ENCODE assay signal across 1 cellular context in the genomic region with DNA sequence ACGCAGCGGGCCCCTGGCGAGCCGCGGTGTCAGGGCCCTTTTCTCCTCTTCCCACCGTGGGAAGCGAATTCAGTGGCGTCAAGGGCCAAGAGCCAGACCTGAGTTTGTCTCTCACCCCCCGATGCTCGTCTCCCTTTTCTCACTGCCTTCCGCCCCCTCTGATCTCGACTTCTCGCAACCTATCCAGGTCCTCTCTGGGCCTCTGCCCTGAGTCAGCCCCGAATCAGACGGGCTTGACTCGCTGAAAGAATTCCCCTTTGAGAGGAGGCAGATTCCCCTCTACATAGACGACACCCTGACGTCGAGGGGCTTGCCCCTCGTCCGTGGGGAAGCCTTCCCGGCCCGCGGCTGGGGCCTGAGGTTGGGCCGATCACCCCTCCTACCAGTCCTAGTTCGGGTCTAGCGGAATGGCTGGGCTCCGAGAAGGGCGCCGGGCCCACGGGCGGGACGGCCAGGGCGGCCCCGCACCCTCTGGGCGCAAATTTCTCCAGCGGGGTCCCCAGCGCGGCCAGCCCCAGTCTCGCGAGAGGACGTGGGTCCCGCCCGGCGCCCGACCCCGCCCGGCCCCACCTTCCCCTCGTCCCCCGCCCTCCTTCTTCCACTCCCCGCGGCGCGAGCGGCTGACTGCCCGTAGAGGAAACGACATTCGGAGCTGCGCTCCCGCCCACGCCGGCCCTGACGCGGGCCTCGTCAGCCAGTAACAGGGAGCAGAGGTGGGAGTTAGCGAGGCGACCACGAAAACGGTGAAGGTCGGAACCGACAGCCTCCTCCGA.
TF ChIP-seq lines count a peak whose summit lies in the region.

A gene with protein sequence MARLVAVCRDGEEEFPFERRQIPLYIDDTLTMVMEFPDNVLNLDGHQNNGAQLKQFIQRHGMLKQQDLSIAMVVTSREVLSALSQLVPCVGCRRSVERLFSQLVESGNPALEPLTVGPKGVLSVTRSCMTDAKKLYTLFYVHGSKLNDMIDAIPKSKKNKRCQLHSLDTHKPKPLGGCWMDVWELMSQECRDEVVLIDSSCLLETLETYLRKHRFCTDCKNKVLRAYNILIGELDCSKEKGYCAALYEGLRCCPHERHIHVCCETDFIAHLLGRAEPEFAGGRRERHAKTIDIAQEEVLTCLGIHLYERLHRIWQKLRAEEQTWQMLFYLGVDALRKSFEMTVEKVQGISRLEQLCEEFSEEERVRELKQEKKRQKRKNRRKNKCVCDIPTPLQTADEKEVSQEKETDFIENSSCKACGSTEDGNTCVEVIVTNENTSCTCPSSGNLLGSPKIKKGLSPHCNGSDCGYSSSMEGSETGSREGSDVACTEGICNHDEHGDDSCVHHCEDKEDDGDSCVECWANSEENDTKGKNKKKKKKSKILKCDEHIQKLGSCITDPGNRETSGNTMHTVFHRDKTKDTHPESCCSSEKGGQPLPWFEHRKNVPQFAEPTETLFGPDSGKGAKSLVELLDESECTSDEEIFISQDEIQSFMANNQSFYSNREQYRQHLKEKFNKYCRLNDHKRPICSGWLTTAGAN (plus strand): TSS at position 600 of the 773 bp plus-strand sequence. CDS start 806 bp downstream, outside the sequence.

TF ChIP-seq in HEK293, 187 proteins besides CTCF, POLR2A, EP300 and RAD21 (continued from another document and continues in another):
- TF ChIP-seq, protein P1, sequence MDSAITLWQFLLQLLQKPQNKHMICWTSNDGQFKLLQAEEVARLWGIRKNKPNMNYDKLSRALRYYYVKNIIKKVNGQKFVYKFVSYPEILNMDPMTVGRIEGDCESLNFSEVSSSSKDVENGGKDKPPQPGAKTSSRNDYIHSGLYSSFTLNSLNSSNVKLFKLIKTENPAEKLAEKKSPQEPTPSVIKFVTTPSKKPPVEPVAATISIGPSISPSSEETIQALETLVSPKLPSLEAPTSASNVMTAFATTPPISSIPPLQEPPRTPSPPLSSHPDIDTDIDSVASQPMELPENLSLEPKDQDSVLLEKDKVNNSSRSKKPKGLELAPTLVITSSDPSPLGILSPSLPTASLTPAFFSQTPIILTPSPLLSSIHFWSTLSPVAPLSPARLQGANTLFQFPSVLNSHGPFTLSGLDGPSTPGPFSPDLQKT (IDR thresholded peaks at IDR 0.05; ENCODE audit: borderline replicate concordance, low read depth, low read length), result no peak
- no peak for TF ChIP-seq ZNF473 (tag by site-specific recombination; IDR thresholded peaks at IDR 0.05)
- TF ChIP-seq ZNF175 (tag by site-specific recombination; IDR thresholded peaks at IDR 0.05), result no peak
- peak; percentile 24; the same call in 1 of the 2 replicates for TF ChIP-seq ZNF501 (tag by site-specific recombination; IDR thresholded peaks at IDR 0.05)
- TF ChIP-seq HOXC10 (CRISPR knock-in tag; IDR thresholded peaks at IDR 0.05), result 0 out of 2 replicates have a peak, but pooled peaks have one; percentile 57
- TF ChIP-seq, protein P2, sequence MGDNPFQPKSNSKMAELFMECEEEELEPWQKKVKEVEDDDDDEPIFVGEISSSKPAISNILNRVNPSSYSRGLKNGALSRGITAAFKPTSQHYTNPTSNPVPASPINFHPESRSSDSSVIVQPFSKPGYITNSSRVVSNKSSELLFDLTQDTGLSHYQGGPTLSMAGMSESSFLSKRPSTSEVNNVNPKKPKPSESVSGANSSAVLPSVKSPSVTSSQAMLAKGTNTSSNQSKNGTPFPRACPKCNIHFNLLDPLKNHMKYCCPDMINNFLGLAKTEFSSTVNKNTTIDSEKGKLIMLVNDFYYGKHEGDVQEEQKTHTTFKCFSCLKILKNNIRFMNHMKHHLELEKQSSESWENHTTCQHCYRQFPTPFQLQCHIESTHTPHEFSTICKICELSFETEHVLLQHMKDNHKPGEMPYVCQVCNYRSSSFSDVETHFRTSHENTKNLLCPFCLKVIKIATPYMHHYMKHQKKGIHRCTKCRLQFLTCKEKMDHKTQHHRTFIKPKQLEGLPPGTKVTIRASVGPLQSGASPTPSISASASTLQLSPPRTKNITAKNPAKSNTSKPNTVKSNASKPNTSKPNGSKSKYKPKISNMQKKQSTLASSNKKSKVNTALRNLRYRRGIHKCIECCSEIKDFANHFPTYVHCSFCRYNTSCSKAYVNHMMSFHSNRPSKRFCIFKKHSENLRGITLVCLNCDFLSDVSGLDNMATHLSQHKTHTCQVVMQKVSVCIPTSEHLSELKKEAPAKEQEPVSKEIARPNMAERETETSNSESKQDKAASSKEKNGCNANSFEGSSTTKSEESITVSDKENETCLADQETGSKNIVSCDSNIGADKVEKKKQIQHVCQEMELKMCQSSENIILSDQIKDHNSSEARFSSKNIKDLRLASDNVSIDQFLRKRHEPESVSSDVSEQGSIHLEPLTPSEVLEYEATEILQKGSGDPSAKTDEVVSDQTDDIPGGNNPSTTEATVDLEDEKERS (tag by site-specific recombination; IDR thresholded peaks at IDR 0.05), result no peak; the same call in 1 of the 2 replicates
- peak; percentile 98 for TF ChIP-seq ZNF777 (tag by site-specific recombination; IDR thresholded peaks at IDR 0.05; ENCODE audit: borderline replicate concordance)
- TF ChIP-seq ZNF157 (tag by site-specific recombination; IDR thresholded peaks at IDR 0.05), result no peak
- TF ChIP-seq, protein P3, sequence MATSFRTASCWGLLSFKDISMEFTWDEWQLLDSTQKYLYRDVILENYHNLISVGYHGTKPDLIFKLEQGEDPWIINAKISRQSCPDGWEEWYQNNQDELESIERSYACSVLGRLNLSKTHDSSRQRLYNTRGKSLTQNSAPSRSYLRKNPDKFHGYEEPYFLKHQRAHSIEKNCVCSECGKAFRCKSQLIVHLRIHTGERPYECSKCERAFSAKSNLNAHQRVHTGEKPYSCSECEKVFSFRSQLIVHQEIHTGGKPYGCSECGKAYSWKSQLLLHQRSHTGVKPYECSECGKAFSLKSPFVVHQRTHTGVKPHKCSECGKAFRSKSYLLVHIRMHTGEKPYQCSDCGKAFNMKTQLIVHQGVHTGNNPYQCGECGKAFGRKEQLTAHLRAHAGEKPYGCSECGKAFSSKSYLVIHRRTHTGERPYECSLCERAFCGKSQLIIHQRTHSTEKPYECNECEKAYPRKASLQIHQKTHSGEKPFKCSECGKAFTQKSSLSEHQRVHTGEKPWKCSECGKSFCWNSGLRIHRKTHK (tag by site-specific recombination; IDR thresholded peaks at IDR 0.05), result no peak
- TF ChIP-seq, protein P4, sequence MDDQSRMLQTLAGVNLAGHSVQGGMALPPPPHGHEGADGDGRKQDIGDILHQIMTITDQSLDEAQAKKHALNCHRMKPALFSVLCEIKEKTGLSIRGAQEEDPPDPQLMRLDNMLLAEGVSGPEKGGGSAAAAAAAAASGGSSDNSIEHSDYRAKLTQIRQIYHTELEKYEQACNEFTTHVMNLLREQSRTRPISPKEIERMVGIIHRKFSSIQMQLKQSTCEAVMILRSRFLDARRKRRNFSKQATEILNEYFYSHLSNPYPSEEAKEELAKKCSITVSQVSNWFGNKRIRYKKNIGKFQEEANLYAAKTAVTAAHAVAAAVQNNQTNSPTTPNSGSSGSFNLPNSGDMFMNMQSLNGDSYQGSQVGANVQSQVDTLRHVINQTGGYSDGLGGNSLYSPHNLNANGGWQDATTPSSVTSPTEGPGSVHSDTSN (CRISPR knock-in tag; IDR thresholded peaks at IDR 0.05), result peak; percentile 88
- TF ChIP-seq MZF1 (tag by site-specific recombination; IDR thresholded peaks at IDR 0.05; ENCODE audit: borderline replicate concordance), result 0 out of 2 replicates have a peak, but pooled peaks have one; percentile 61
- TF ChIP-seq, protein P5, sequence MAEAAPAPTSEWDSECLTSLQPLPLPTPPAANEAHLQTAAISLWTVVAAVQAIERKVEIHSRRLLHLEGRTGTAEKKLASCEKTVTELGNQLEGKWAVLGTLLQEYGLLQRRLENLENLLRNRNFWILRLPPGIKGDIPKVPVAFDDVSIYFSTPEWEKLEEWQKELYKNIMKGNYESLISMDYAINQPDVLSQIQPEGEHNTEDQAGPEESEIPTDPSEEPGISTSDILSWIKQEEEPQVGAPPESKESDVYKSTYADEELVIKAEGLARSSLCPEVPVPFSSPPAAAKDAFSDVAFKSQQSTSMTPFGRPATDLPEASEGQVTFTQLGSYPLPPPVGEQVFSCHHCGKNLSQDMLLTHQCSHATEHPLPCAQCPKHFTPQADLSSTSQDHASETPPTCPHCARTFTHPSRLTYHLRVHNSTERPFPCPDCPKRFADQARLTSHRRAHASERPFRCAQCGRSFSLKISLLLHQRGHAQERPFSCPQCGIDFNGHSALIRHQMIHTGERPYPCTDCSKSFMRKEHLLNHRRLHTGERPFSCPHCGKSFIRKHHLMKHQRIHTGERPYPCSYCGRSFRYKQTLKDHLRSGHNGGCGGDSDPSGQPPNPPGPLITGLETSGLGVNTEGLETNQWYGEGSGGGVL (tag by site-specific recombination; IDR thresholded peaks at IDR 0.05), result peak; percentile 43
- no peak; the same call in 1 of the 2 replicates for TF ChIP-seq ZFHX2 (tag by site-specific recombination; conservative IDR thresholded peaks at IDR 0.05)
- TF ChIP-seq, protein P6, sequence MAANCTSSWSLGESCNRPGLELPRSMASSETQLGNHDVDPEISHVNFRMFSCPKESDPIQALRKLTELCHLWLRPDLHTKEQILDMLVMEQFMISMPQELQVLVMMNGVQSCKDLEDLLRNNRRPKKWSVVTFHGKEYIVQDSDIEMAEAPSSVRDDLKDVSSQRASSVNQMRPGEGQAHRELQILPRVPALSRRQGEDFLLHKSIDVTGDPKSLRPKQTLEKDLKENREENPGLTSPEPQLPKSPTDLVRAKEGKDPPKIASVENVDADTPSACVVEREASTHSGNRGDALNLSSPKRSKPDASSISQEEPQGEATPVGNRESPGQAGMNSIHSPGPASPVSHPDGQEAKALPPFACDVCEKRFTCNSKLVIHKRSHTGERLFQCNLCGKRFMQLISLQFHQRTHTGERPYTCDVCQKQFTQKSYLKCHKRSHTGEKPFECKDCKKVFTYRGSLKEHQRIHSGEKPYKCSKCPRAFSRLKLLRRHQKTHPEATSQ (tag by site-specific recombination; IDR thresholded peaks at IDR 0.05), result peak; percentile 73; the same call in 1 of the 2 replicates
- no peak for TF ChIP-seq TCF7L2 (IDR thresholded peaks at IDR 0.05; ENCODE audit: borderline replicate concordance, low read depth, low read length)
- TF ChIP-seq ZNF600 (tag by site-specific recombination; IDR thresholded peaks at IDR 0.05), result peak; percentile 36
- peak; percentile 19; the same call in 1 of the 2 replicates for TF ChIP-seq ZNF76 (tag by site-specific recombination; IDR thresholded peaks at IDR 0.05; ENCODE audit: borderline replicate concordance, low read depth)
- no peak; the same call in 1 of the 2 replicates for TF ChIP-seq ZNF596 (tag by site-specific recombination; IDR thresholded peaks at IDR 0.05)
- TF ChIP-seq ZBTB1 (tag by site-specific recombination; IDR thresholded peaks at IDR 0.05), result peak; percentile 23; the same call in 1 of the 2 replicates
- TF ChIP-seq OVOL3 (tag by site-specific recombination; IDR thresholded peaks at IDR 0.05), result 0 out of 2 replicates have a peak, but pooled peaks have one; percentile 3
- TF ChIP-seq ZNF214 (tag by site-specific recombination; IDR thresholded peaks at IDR 0.05; ENCODE audit: borderline replicate concordance), result no peak
- no peak for TF ChIP-seq ZNF514 (tag by site-specific recombination; IDR thresholded peaks at IDR 0.05)
- TF ChIP-seq ZBTB48 (tag by site-specific recombination; IDR thresholded peaks at IDR 0.05), result 0 out of 2 replicates have a peak, but pooled peaks have one; percentile 30
- TF ChIP-seq ZNF10 (tag by site-specific recombination; IDR thresholded peaks at IDR 0.05), result peak; percentile 40; the same call in 1 of the 2 replicates
- no peak for TF ChIP-seq ZNF302 (tag by site-specific recombination; IDR thresholded peaks at IDR 0.05; ENCODE audit: low read depth)
- TF ChIP-seq ZNF146 (tag by site-specific recombination; IDR thresholded peaks at IDR 0.05), result no peak
- TF ChIP-seq ZNF335 (tag by site-specific recombination; conservative IDR thresholded peaks at IDR 0.05), result peak; percentile 82
- 0 out of 2 replicates have a peak, but pooled peaks have one; percentile 29 for TF ChIP-seq ZNF561 (tag by site-specific recombination; IDR thresholded peaks at IDR 0.05; ENCODE audit: borderline replicate concordance)
- TF ChIP-seq ZNF366 (tag by site-specific recombination; conservative IDR thresholded peaks at IDR 0.05), result peak; percentile 67
- TF ChIP-seq GLIS1 (tag by site-specific recombination; IDR thresholded peaks at IDR 0.05), result peak; percentile 58
- no peak for TF ChIP-seq ZBTB21 (tag by site-specific recombination; IDR thresholded peaks at IDR 0.05)
- TF ChIP-seq ZNF747 (tag by site-specific recombination; IDR thresholded peaks at IDR 0.05), result no peak
- TF ChIP-seq ZNF24 (tag by site-specific recombination; IDR thresholded peaks at IDR 0.05), result no peak
- no peak for TF ChIP-seq HOXA7 (CRISPR knock-in tag; IDR thresholded peaks at IDR 0.05; ENCODE audit: borderline replicate concordance)
- 0 out of 2 replicates have a peak, but pooled peaks have one; percentile 52 for TF ChIP-seq ZBTB17 (tag by site-specific recombination; IDR thresholded peaks at IDR 0.05)
- TF ChIP-seq ZFP37 (tag by site-specific recombination; IDR thresholded peaks at IDR 0.05), result peak; percentile 63
- no peak; the same call in 1 of the 2 replicates for TF ChIP-seq ZNF585B (tag by site-specific recombination; IDR thresholded peaks at IDR 0.05)
- peak; percentile 89 for TF ChIP-seq KLF1 (tag by site-specific recombination; IDR thresholded peaks at IDR 0.05)
- no peak for TF ChIP-seq ZNF239 (tag by site-specific recombination; IDR thresholded peaks at IDR 0.05)
- no peak for TF ChIP-seq ZNF785 (tag by site-specific recombination; IDR thresholded peaks at IDR 0.05)
- no peak for TF ChIP-seq ZNF37A (tag by site-specific recombination; IDR thresholded peaks at IDR 0.05)
- TF ChIP-seq ZFP69B (tag by site-specific recombination; IDR thresholded peaks at IDR 0.05), result peak; percentile 88
- TF ChIP-seq, protein P7, sequence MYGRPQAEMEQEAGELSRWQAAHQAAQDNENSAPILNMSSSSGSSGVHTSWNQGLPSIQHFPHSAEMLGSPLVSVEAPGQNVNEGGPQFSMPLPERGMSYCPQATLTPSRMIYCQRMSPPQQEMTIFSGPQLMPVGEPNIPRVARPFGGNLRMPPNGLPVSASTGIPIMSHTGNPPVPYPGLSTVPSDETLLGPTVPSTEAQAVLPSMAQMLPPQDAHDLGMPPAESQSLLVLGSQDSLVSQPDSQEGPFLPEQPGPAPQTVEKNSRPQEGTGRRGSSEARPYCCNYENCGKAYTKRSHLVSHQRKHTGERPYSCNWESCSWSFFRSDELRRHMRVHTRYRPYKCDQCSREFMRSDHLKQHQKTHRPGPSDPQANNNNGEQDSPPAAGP (tag by site-specific recombination; IDR thresholded peaks at IDR 0.05), result peak; percentile 84
- no peak for TF ChIP-seq ZNF48 (tag by site-specific recombination; IDR thresholded peaks at IDR 0.05)
- TF ChIP-seq ZNF521 (tag by site-specific recombination; IDR thresholded peaks at IDR 0.05), result no peak
- TF ChIP-seq ZEB2 (tag by site-specific recombination; IDR thresholded peaks at IDR 0.05), result peak; percentile 86
- peak; percentile 89 for TF ChIP-seq KLF9 (tag by site-specific recombination; IDR thresholded peaks at IDR 0.05; ENCODE audit: low read depth)
- peak; percentile 82 for TF ChIP-seq SP2 (tag by site-specific recombination; IDR thresholded peaks at IDR 0.05)
- 0 out of 2 replicates have a peak, but pooled peaks have one; percentile 7 for TF ChIP-seq ZNF223 (tag by site-specific recombination; IDR thresholded peaks at IDR 0.05)
- no peak for TF ChIP-seq ZNF544 (tag by site-specific recombination; IDR thresholded peaks at IDR 0.05)
